Comparison of ENCODE assay signal across 1 cellular context in genomic region chr1:246008256-246008901, GRCh38.
TF ChIP-seq lines count a peak whose summit lies in the region.

No MANE protein-coding gene starts in this region.

TF ChIP-seq in GM23338, 12 proteins besides CTCF, POLR2A, EP300 and RAD21 (continued from another document):
- TF ChIP-seq ZNF462 (CRISPR knock-in tag; IDR thresholded peaks at IDR 0.05) = no peak
- TF ChIP-seq REST (IDR thresholded peaks at IDR 0.05; ENCODE audit: unreplicated experiment) = no peak
- TF ChIP-seq ZNF331 (CRISPR knock-in tag; IDR thresholded peaks at IDR 0.05; ENCODE audit: low read depth) = no peak
- no peak for TF ChIP-seq ZNF114 (CRISPR knock-in tag; IDR thresholded peaks at IDR 0.05)
- no peak for TF ChIP-seq CREB1 (CRISPR knock-in tag; IDR thresholded peaks at IDR 0.05; ENCODE audit: low read depth)
